17 cellular contexts compared by ENCODE assay signal in the genomic region with DNA sequence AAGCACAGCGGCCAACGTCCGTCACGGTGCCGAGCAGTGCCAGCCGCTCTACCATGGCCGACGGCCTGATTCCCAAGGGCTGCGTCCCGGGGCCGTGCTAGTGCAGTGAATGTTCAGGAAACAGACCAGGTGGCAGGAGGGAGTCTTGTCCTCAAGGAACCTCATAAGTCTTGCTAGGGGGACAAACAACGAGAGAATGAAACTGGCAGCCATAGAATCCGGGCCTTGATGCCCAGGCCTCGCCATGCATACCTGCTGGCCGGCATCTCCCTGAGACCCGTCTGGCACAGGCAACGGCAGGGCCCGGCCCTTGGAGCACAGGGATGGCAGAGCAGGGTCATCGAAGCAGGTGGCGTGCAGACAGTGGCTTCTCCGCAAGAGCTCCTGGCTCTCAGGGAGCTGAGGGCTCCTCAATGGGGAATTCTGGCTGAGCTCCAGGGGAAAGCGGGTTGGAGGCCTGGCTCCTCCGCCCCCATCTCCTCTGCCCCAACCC. TPM values are rescaled to one million over a fixed set of nuclear protein-coding genes. Genes with fewer than 3 reads are reported as not detected.
DNase-seq lines count a peak whose midpoint lies in the region; ATAC-seq and TF ChIP-seq lines count a peak whose summit lies in the region.
"Had no signal": no experiment of that assay in that cellular context is flagged by ENCODE, and none has a peak within 500 bp of the region (broad histone marks: within the 10 kb centered on the region; RNA-seq: fewer than 3 reads in every experiment).

No MANE protein-coding gene starts in this region.

- H3K27me3 ChIP-seq in CD8-positive, alpha-beta T cell (ENCODE audit: insufficient read depth, low read length) = no peaks in the 10 kb centered on the region
- H3K27me3 ChIP-seq: hepatocyte had no signal

- H3K27ac Mint-ChIP-seq in glutamatergic neuron (ENCODE audit: unreplicated experiment) = peak overlapping the region; percentile 52
- H3K27ac Mint-ChIP-seq in activated CD4-positive, alpha-beta memory T cell treated with anti-CD3 and anti-CD28 coated beads, Interleukin-2, amount 10 ng/mL, durations not matched to agents 7 days and 5 days = no peak overlapping the region
- no peak overlapping the region for H3K27ac Mint-ChIP-seq in CD8-positive, alpha-beta T cell
- H3K27ac Mint-ChIP-seq: activated T-helper 2 cell treated with anti-CD3 and anti-CD28 coated beads, Interferon-gamma antibody, Interleukin-2, Interleukin-4, amounts not matched to agents 10 μg/mL and 5 μg/mL and 100 μg/mL, durations not matched to agents 14 hours and 24 hours and 36 hours; CD4-positive, alpha-beta memory T cell; HFFc6; T-helper 1 cell treated with Interleukin-12 subunit alpha and Interleukin-12 subunit beta and Interleukin-4 antibody, amounts not matched to agents 30 μg/mL and 1 μg/mL, for 36 hours; WTC11 had no signal

- peaks cover 5% of the 10 kb centered on the region for H3K9me3 Mint-ChIP-seq in glutamatergic neuron (ENCODE audit: unreplicated experiment)
- H3K9me3 Mint-ChIP-seq in activated CD4-positive, alpha-beta memory T cell treated with anti-CD3 and anti-CD28 coated beads, Interleukin-2, amount 10 ng/mL, durations not matched to agents 7 days and 5 days = no peaks in the 10 kb centered on the region
- H3K9me3 Mint-ChIP-seq in CD8-positive, alpha-beta T cell = no peaks in the 10 kb centered on the region
- H3K9me3 Mint-ChIP-seq: activated T-helper 2 cell treated with anti-CD3 and anti-CD28 coated beads, Interferon-gamma antibody, Interleukin-2, Interleukin-4, amounts not matched to agents 10 μg/mL and 5 μg/mL and 100 μg/mL, durations not matched to agents 14 hours and 24 hours and 36 hours; CD4-positive, alpha-beta memory T cell; HFFc6; T-helper 1 cell treated with Interleukin-12 subunit alpha and Interleukin-12 subunit beta and Interleukin-4 antibody, amounts not matched to agents 30 μg/mL and 1 μg/mL, for 36 hours; WTC11 had no signal

- no peak overlapping the region for H3K4me3 ChIP-seq in CD8-positive, alpha-beta T cell (ENCODE audit: low read depth, low read length)
- H3K4me3 ChIP-seq: hepatocyte had no signal

- intact Hi-C loops in Right ventricle myocardium inferior (cut with DNase I) = no loop called here
- intact Hi-C loops in left ventricle myocardium superior (cut with micrococcal nuclease) = no loop called here
- intact Hi-C loops in CD8-positive, alpha-beta T cell (cut with DNase I, micrococcal nuclease) = no loop called here

- peaks cover 42% of the 10 kb centered on the region for H3K4me1 Mint-ChIP-seq in glutamatergic neuron (ENCODE audit: low read depth, unreplicated experiment)
- H3K4me1 Mint-ChIP-seq in activated CD4-positive, alpha-beta memory T cell treated with anti-CD3 and anti-CD28 coated beads, Interleukin-2, amount 10 ng/mL, durations not matched to agents 7 days and 5 days = no peaks in the 10 kb centered on the region
- H3K4me1 Mint-ChIP-seq in CD8-positive, alpha-beta T cell (ENCODE audit: low read depth) = peaks cover 7% of the 10 kb centered on the region

- peaks cover 4% of the 10 kb centered on the region for H3K4me1 ChIP-seq in CD8-positive, alpha-beta T cell (ENCODE audit: insufficient read depth, low read length)

- no peak for TF ChIP-seq CTCF in glutamatergic neuron (IDR thresholded peaks at IDR 0.05; ENCODE audit: partially characterized antibody, unreplicated experiment)
- TF ChIP-seq CTCF in CD8-positive, alpha-beta T cell (IDR thresholded peaks at IDR 0.05) = no peak

- DNase-seq in Right ventricle myocardium inferior (ENCODE audit: missing footprints) (peak; percentile 57), left ventricle myocardium superior (no peak), NCI-H345 treated with DMSO at 0.1 percent for 48 hours (lab: John Stamatoyannopoulos, UW; ENCODE audit: unreplicated experiment) (peak; percentile 44), glutamatergic neuron (no peak), dedifferentiated amniotic fluid mesenchymal stem cell (ENCODE audit: extremely low spot score) (no peak)
- no peak for DNase-seq in activated CD4-positive, alpha-beta memory T cell treated with anti-CD3 and anti-CD28 coated beads, Interleukin-2, amount 10 ng/mL, durations not matched to agents 7 days and 5 days
- DNase-seq in activated naive CD4-positive, alpha-beta T cell (lab: John Stamatoyannopoulos, UW) = no peak
- no peak for DNase-seq in CD8-positive, alpha-beta T cell
- DNase-seq: ACHN; CD4-positive, alpha-beta memory T cell; HFFc6; NCI-H2081 treated with DMSO at 0.1 percent for 48 hours; stimulated activated naive CD8-positive, alpha-beta T cell treated with anti-CD3 and anti-CD28 coated beads, Interleukin-15, Interleukin-2, amounts not matched to agents 100 U/mL and 50 U/mL, for 24 hours had no signal

- H3K27me3 Mint-ChIP-seq in glutamatergic neuron (ENCODE audit: unreplicated experiment) = peaks cover 12% of the 10 kb centered on the region
- peaks cover 6% of the 10 kb centered on the region for H3K27me3 Mint-ChIP-seq in activated CD4-positive, alpha-beta memory T cell treated with anti-CD3 and anti-CD28 coated beads, Interleukin-2, amount 10 ng/mL, durations not matched to agents 7 days and 5 days
- H3K27me3 Mint-ChIP-seq in CD8-positive, alpha-beta T cell (ENCODE audit: low read depth) = peaks cover 9% of the 10 kb centered on the region

- no peak overlapping the region for H3K4me3 Mint-ChIP-seq in glutamatergic neuron (ENCODE audit: unreplicated experiment)
- H3K4me3 Mint-ChIP-seq in activated CD4-positive, alpha-beta memory T cell treated with anti-CD3 and anti-CD28 coated beads, Interleukin-2, amount 10 ng/mL, durations not matched to agents 7 days and 5 days = no peak overlapping the region
- H3K4me3 Mint-ChIP-seq in CD8-positive, alpha-beta T cell = no peak overlapping the region
- H3K4me3 Mint-ChIP-seq: CD4-positive, alpha-beta memory T cell; HFFc6; T-helper 1 cell treated with Interleukin-12 subunit alpha and Interleukin-12 subunit beta and Interleukin-4 antibody, amounts not matched to agents 30 μg/mL and 1 μg/mL, for 36 hours; WTC11 had no signal

- H3K36me3 ChIP-seq in CD8-positive, alpha-beta T cell (ENCODE audit: insufficient read depth, low read length) = no peaks in the 10 kb centered on the region

- no peaks in the 10 kb centered on the region for H3K9me3 ChIP-seq in CD8-positive, alpha-beta T cell (ENCODE audit: low read length)

- H3K36me3 Mint-ChIP-seq in glutamatergic neuron (ENCODE audit: unreplicated experiment) = no peaks in the 10 kb centered on the region
- H3K36me3 Mint-ChIP-seq in activated CD4-positive, alpha-beta memory T cell treated with anti-CD3 and anti-CD28 coated beads, Interleukin-2, amount 10 ng/mL, durations not matched to agents 7 days and 5 days (ENCODE audit: low read depth) = no peaks in the 10 kb centered on the region
- H3K36me3 Mint-ChIP-seq in CD8-positive, alpha-beta T cell = no peaks in the 10 kb centered on the region
- H3K36me3 Mint-ChIP-seq: CD4-positive, alpha-beta memory T cell; WTC11 had no signal

- CTCF ChIA-PET in activated CD4-positive, alpha-beta memory T cell treated with anti-CD3 and anti-CD28 coated beads, Interleukin-2, amount 10 ng/mL, durations not matched to agents 7 days and 5 days (lab: Charles Lee) = no interaction called here
- CTCF ChIA-PET in CD8-positive, alpha-beta T cell (lab: Charles Lee) = no interaction called here

- POLR2A ChIA-PET in activated CD4-positive, alpha-beta memory T cell treated with anti-CD3 and anti-CD28 coated beads, Interleukin-2, amount 10 ng/mL, durations not matched to agents 7 days and 5 days (lab: Charles Lee) = no interaction called here
- POLR2A ChIA-PET in CD8-positive, alpha-beta T cell (lab: Charles Lee) = no interaction called here

- ATAC-seq in Right ventricle myocardium inferior = no peak
- ATAC-seq in left ventricle myocardium superior = no peak
- no peak for ATAC-seq in CD8-positive, alpha-beta T cell
- ATAC-seq: stimulated activated naive CD8-positive, alpha-beta T cell treated with anti-CD3 and anti-CD28 coated beads, Interleukin-15, Interleukin-2, amounts not matched to agents 100 U/mL and 50 U/mL, for 24 hours; WTC11 had no signal

- H3K27ac ChIP-seq in CD8-positive, alpha-beta T cell (ENCODE audit: low read depth, low read length) = no peak overlapping the region
- H3K27ac ChIP-seq: hepatocyte had no signal

RNA-seq across cellular contexts. Expression of a gene that starts 58.8 kb away (rescaled TPM):
- total RNA-seq in Right ventricle myocardium inferior (28.3 TPM), left ventricle myocardium superior (32.6 TPM), glutamatergic neuron (ENCODE audit: unreplicated experiment) (52.6 TPM)
- under 1 TPM; 0.70 to 0.76 TPM for total RNA-seq in activated CD4-positive, alpha-beta memory T cell treated with anti-CD3 and anti-CD28 coated beads, Interleukin-2, amount 10 ng/mL, durations not matched to agents 7 days and 5 days
- total RNA-seq in CD8-positive, alpha-beta T cell = 1 to 10 TPM; 1.9 to 2.0 TPM

Comparison
In these comparisons a context has a peak if more than half of its experiments do, and no peak if none do; other contexts are left out.
1. DNase-seq: peak in Right ventricle myocardium inferior (single experiment) and NCI-H345 treated with DMSO at 0.1 percent for 48 hours (single experiment); none in left ventricle myocardium superior (single experiment), glutamatergic neuron (single experiment), dedifferentiated amniotic fluid mesenchymal stem cell (single experiment), activated CD4-positive, alpha-beta memory T cell treated with anti-CD3 and anti-CD28 coated beads, Interleukin-2, amount 10 ng/mL, durations not matched to agents 7 days and 5 days (single experiment), activated naive CD4-positive, alpha-beta T cell (0 of 4) and CD8-positive, alpha-beta T cell (0 of 7).